8 cellular contexts compared by ENCODE assay signal in the genomic region with DNA sequence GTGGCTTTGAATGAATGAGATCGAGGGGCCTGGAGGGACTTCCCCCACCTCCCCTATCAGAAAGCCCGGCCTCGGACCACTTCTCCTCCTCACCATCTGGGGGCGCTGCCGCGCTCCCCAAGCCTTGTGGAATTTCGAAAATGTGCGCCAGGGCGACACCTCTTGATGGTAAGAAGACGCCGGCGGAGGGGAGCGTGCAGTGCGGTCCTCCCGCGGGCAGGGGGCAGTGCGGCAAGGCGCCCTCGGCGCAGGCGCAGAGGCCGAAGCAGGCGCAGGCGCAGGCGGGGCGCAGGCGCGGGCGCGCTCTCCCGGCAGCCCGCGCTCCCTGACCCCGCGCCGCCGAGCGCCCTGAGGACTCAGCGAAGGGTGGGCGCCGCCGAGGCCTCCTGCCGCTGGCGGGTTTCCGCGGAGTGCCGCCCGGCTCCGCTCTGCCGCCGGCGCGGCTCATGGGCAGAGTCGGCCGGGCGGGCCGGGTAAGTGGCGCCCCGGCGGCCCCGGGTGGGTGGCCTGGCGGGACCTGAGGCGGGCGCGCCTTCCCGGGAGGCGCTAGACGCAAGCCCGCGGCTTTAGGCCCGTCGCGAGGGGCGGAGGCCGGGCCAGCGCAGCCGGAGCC.
DNase-seq lines count a peak whose midpoint lies in the region; TF ChIP-seq lines count a peak whose summit lies in the region.

A gene with protein sequence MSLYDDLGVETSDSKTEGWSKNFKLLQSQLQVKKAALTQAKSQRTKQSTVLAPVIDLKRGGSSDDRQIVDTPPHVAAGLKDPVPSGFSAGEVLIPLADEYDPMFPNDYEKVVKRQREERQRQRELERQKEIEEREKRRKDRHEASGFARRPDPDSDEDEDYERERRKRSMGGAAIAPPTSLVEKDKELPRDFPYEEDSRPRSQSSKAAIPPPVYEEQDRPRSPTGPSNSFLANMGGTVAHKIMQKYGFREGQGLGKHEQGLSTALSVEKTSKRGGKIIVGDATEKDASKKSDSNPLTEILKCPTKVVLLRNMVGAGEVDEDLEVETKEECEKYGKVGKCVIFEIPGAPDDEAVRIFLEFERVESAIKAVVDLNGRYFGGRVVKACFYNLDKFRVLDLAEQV (plus strand): TSS at position 314 of the 613 bp plus-strand sequence. CDS start 8,032 bp downstream, outside the sequence.

- H3K4me1 ChIP-seq in ES-I3 (ENCODE audit: insufficient read depth, low read length), result peaks cover 6% of the 10 kb centered on the region; the same call in 1 of the 2 replicates

- peaks cover 44% of the 10 kb centered on the region for H3K4me1 Mint-ChIP-seq in nephron
- H3K4me1 Mint-ChIP-seq in stimulated activated naive CD8-positive, alpha-beta T cell treated with anti-CD3 and anti-CD28 coated beads, Interleukin-15, Interleukin-2, amounts not matched to agents 100 ng/mL and 50 ng/mL, for 24 hours (ENCODE audit: low read depth), result peaks cover 85% of the 10 kb centered on the region

- H3K27ac Mint-ChIP-seq in nephron, result peak within 1 kb of the TSS; percentile 70 to 90 (median 88)
- peak within 1 kb of the TSS; percentile 88 for H3K27ac Mint-ChIP-seq in stimulated activated naive CD8-positive, alpha-beta T cell treated with anti-CD3 and anti-CD28 coated beads, Interleukin-15, Interleukin-2, amounts not matched to agents 100 ng/mL and 50 ng/mL, for 24 hours

- TF ChIP-seq CTCF in LNCAP (IDR thresholded peaks at IDR 0.05) (peak; percentile 100), nephron (IDR thresholded peaks at IDR 0.05; ENCODE audit: unreplicated experiment in 3 of 3) (peak; percentile 100)

- no peaks in the 10 kb centered on the region for H3K9me3 ChIP-seq in ES-I3 (ENCODE audit: control insufficient read depth, insufficient read depth, low read length)

- no peaks in the 10 kb centered on the region for H3K36me3 Mint-ChIP-seq in nephron (ENCODE audit: low read depth)
- H3K36me3 Mint-ChIP-seq in stimulated activated naive CD8-positive, alpha-beta T cell treated with anti-CD3 and anti-CD28 coated beads, Interleukin-15, Interleukin-2, amounts not matched to agents 100 ng/mL and 50 ng/mL, for 24 hours (ENCODE audit: low read depth), result peaks cover 36% of the 10 kb centered on the region

- H3K36me3 ChIP-seq in ES-I3 (ENCODE audit: insufficient read depth, low read length), result no peaks in the 10 kb centered on the region

- DNase-seq in GOT3 (lab: John Stamatoyannopoulos, UW) (peak; percentile 82), RPMI8226 (peak; percentile 95), fibroblast of peridontal ligament (ENCODE audit: extremely low read depth) (peak; percentile 96)
- DNase-seq in activated T-helper 9 cell treated with anti-CD3 and anti-CD28 coated beads, Interleukin-2, amount 50 U/mL, for 16 hours (ENCODE audit: low read depth), result peak; percentile 96

- peak within 1 kb of the TSS; percentile 87 to 95 (median 91) for H3K4me3 Mint-ChIP-seq in nephron
- peak within 1 kb of the TSS; percentile 91 for H3K4me3 Mint-ChIP-seq in stimulated activated naive CD8-positive, alpha-beta T cell treated with anti-CD3 and anti-CD28 coated beads, Interleukin-15, Interleukin-2, amounts not matched to agents 100 ng/mL and 50 ng/mL, for 24 hours

- H3K9me3 Mint-ChIP-seq in nephron, result no peaks in the 10 kb centered on the region
- H3K9me3 Mint-ChIP-seq in stimulated activated naive CD8-positive, alpha-beta T cell treated with anti-CD3 and anti-CD28 coated beads, Interleukin-15, Interleukin-2, amounts not matched to agents 100 ng/mL and 50 ng/mL, for 24 hours, result no peaks in the 10 kb centered on the region

- peaks cover 10% of the 10 kb centered on the region for H3K27me3 Mint-ChIP-seq in nephron (ENCODE audit: low read depth)
- no peaks in the 10 kb centered on the region for H3K27me3 Mint-ChIP-seq in stimulated activated naive CD8-positive, alpha-beta T cell treated with anti-CD3 and anti-CD28 coated beads, Interleukin-15, Interleukin-2, amounts not matched to agents 100 ng/mL and 50 ng/mL, for 24 hours

- H3K9ac ChIP-seq in ES-I3 (ENCODE audit: low read depth, low read length), result peak within 1 kb of the TSS; percentile 86

Comparison
In these comparisons a context has a peak if more than half of its experiments do, and no peak if none do; other contexts are left out.
1. Peak in every context shown above with its lines: DNase-seq.